22 cellular contexts compared by ENCODE assay signal in the genomic region with DNA sequence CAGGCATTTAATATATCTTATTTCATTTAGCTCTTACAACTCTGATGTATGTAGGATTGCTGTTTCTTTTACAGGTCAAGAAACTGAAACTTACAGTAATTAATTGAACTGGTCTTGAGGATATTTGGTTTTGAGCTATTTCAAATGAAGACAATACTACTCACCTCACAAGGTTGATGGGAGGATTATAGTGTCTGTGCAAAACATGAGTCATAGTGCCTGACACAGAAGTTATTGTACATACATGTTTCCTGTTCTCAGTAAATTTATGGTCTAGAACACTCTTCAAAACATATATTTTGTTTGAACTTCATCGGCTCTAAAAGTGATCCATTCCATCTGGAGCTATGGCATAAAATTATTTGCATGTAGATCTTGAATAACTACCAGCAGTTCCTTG.
A peak's percentile ranks its signal among the peaks of the same experiment; 100 is the strongest.
DNase-seq lines count a peak whose midpoint lies in the region; ATAC-seq and TF ChIP-seq lines count a peak whose summit lies in the region.
"Had no signal": no experiment of that assay in that cellular context is flagged by ENCODE, and none has a peak within 500 bp of the region (broad histone marks: within the 10 kb centered on the region; RNA-seq: fewer than 3 reads in every experiment).

No MANE protein-coding gene starts in this region.

- H3K4me2 ChIP-seq in GM23338, result no peak overlapping the region
- H3K4me2 ChIP-seq in smooth muscle cell, result peak overlapping the region; percentile 17

- H3K36me3 Mint-ChIP-seq in GM23338 (ENCODE audit: low read depth), result peaks cover 8% of the 10 kb centered on the region; the same call in 2 of the 3 replicates
- H3K36me3 Mint-ChIP-seq: activated naive CD4-positive, alpha-beta T cell treated with anti-CD3 and anti-CD28 coated beads, Interleukin-2, amount 10 ng/mL, durations not matched to agents 7 days and 5 days had no signal

- no peak overlapping the region for H3K9ac ChIP-seq in SK-N-MC (ENCODE audit: insufficient read length)
- H3K9ac ChIP-seq in smooth muscle cell (ENCODE audit: low read depth), result no peak overlapping the region

- no peak for DNase-seq in GM23338 (ENCODE audit: low spot score)
- DNase-seq in SK-N-MC (ENCODE audit: low read depth, low spot score), result no peak
- peak; percentile 67 for DNase-seq in epithelial cell of esophagus (ENCODE audit: low read depth)
- no peak for DNase-seq in smooth muscle cell (lab: John Stamatoyannopoulos, UW; ENCODE audit: unreplicated experiment)
- DNase-seq: activated CD4-positive, alpha-beta T cell treated with anti-CD3 and anti-CD28 coated beads, Interleukin-2, amount 50 U/mL, for 48 hours; activated naive CD4-positive, alpha-beta T cell treated with anti-CD3 and anti-CD28 coated beads, Interleukin-2, amount 10 ng/mL, durations not matched to agents 7 days and 5 days; cerebellar nuclear complex; COR-L47; effector memory CD4-positive, alpha-beta T cell; NCI-H1048; NCI-H1930; NCI-H345; OCI-M1; spleen; stimulated activated CD4-positive, alpha-beta T cell treated with anti-CD3 and anti-CD28 coated beads, Interleukin-4, amount 100 ng/mL, for 24 hours; stimulated activated naive CD8-positive, alpha-beta T cell treated with anti-CD3 and anti-CD28 coated beads, Interleukin-15, amount 100 ng/mL, for 72 hours; T-helper 2 cell; trophoblast cell had no signal

- peaks cover 100% of the 10 kb centered on the region for H3K79me2 ChIP-seq in GM23338 (replicated peaks; ENCODE audit: insufficient read depth)
- peaks cover 24% of the 10 kb centered on the region for H3K79me2 ChIP-seq in smooth muscle cell (ENCODE audit: low read depth)

- no peaks in the 10 kb centered on the region for H3K27me3 ChIP-seq in GM23338 (ENCODE audit: insufficient read depth)
- H3K27me3 ChIP-seq in smooth muscle cell (ENCODE audit: low read depth), result no peaks in the 10 kb centered on the region

- peaks cover 1% of the 10 kb centered on the region for H3K27me3 Mint-ChIP-seq in GM23338 (ENCODE audit: insufficient read depth, low read depth, poor library complexity)

- H3K9me2 ChIP-seq in GM23338 (ENCODE audit: insufficient read depth), result 0 out of 2 replicates have a peak, but pooled peaks cover 6% of the 10 kb centered on the region

- H3F3A ChIP-seq in GM23338 (replicated peaks; ENCODE audit: low read depth) (peaks cover 11% of the 10 kb centered on the region), smooth muscle cell (ENCODE audit: low read depth) (peaks cover 18% of the 10 kb centered on the region)

- TF ChIP-seq CTCF in GM23338 (conservative IDR thresholded peaks at IDR 0.05; ENCODE audit: low read depth in 2 of 2) (no peak), epithelial cell of esophagus (IDR thresholded peaks at IDR 0.05; ENCODE audit: insufficient read depth, low read depth, low read length, missing control alignments) (no peak), smooth muscle cell (IDR thresholded peaks at IDR 0.05; ENCODE audit: borderline replicate concordance, insufficient read depth, poor library complexity, severe bottlenecking) (no peak)

- TF ChIP-seq POLR2A in GM18505 (IDR thresholded peaks at IDR 0.05; ENCODE audit: borderline replicate concordance, extremely low read depth, insufficient read depth, insufficient read length), result no peak

- no peak overlapping the region for H3K27ac Mint-ChIP-seq in GM23338
- H3K27ac Mint-ChIP-seq: activated naive CD4-positive, alpha-beta T cell treated with anti-CD3 and anti-CD28 coated beads, Interleukin-2, amount 10 ng/mL, durations not matched to agents 7 days and 5 days had no signal

- ATAC-seq in GM23338 (no peak), GM21786 (IDR thresholded peaks at IDR 0.05; ENCODE audit: unreplicated experiment) (no peak), HG02973 (IDR thresholded peaks at IDR 0.05; ENCODE audit: unreplicated experiment) (no peak), GM18505 (IDR thresholded peaks at IDR 0.05; ENCODE audit: unreplicated experiment) (no peak)
- ATAC-seq: stimulated activated naive CD8-positive, alpha-beta T cell treated with anti-CD3 and anti-CD28 coated beads, Interleukin-15, amount 100 ng/mL, for 72 hours had no signal

- peaks cover 72% of the 10 kb centered on the region for H3K4me1 ChIP-seq in GM23338 (ENCODE audit: insufficient read depth)
- H3K4me1 ChIP-seq in smooth muscle cell (ENCODE audit: low read depth), result peaks cover 38% of the 10 kb centered on the region

- WGBS in smooth muscle cell (ENCODE audit: low lambda C conversion rate), result 59% methylated on average over 1 of the region's 1 CpG

- H3K36me3 ChIP-seq in GM23338 (ENCODE audit: insufficient read depth), result no peaks in the 10 kb centered on the region
- H3K36me3 ChIP-seq in SK-N-MC (ENCODE audit: insufficient read depth, low read length), result no peaks in the 10 kb centered on the region
- H3K36me3 ChIP-seq in smooth muscle cell (ENCODE audit: low read depth), result no peaks in the 10 kb centered on the region
- H3K36me3 ChIP-seq: spleen had no signal

- H3K4me1 Mint-ChIP-seq in GM23338, result peaks cover 69% of the 10 kb centered on the region
- H3K4me1 Mint-ChIP-seq: activated naive CD4-positive, alpha-beta T cell treated with anti-CD3 and anti-CD28 coated beads, Interleukin-2, amount 10 ng/mL, durations not matched to agents 7 days and 5 days; stimulated activated naive CD8-positive, alpha-beta T cell treated with anti-CD3 and anti-CD28 coated beads, Interleukin-15, amount 100 ng/mL, for 72 hours had no signal

- no peak overlapping the region for H3K4me3 Mint-ChIP-seq in GM23338
- H3K4me3 Mint-ChIP-seq: activated naive CD4-positive, alpha-beta T cell treated with anti-CD3 and anti-CD28 coated beads, Interleukin-2, amount 10 ng/mL, durations not matched to agents 7 days and 5 days; stimulated activated naive CD8-positive, alpha-beta T cell treated with anti-CD3 and anti-CD28 coated beads, Interleukin-15, amount 100 ng/mL, for 72 hours had no signal

- H3K27ac ChIP-seq in GM23338 (ENCODE audit: low read depth) (peak overlapping the region; percentile 90; the same call in 1 of the 2 replicates), SK-N-MC (peak overlapping the region; percentile 14; the same call in 1 of the 2 replicates), smooth muscle cell (ENCODE audit: low read depth) (peak overlapping the region; percentile 54)
- H3K27ac ChIP-seq: spleen had no signal

- no peaks in the 10 kb centered on the region for H3K9me3 Mint-ChIP-seq in GM23338
- H3K9me3 Mint-ChIP-seq: activated naive CD4-positive, alpha-beta T cell treated with anti-CD3 and anti-CD28 coated beads, Interleukin-2, amount 10 ng/mL, durations not matched to agents 7 days and 5 days; stimulated activated naive CD8-positive, alpha-beta T cell treated with anti-CD3 and anti-CD28 coated beads, Interleukin-15, amount 100 ng/mL, for 72 hours had no signal

- no peak overlapping the region for H3K4me3 ChIP-seq in GM23338
- H3K4me3 ChIP-seq in SK-N-MC, result no peak overlapping the region
- H3K4me3 ChIP-seq in epithelial cell of esophagus (ENCODE audit: low read length), result no peak overlapping the region
- no peak overlapping the region for H3K4me3 ChIP-seq in smooth muscle cell
- H3K4me3 ChIP-seq: lung, spleen had no signal

- H3K9me3 ChIP-seq in SK-N-MC (ENCODE audit: low read depth, low read length) (no peaks in the 10 kb centered on the region), smooth muscle cell (replicated peaks; ENCODE audit: low read depth) (no peaks in the 10 kb centered on the region)
- H3K9me3 ChIP-seq: spleen had no signal

- H2AFZ ChIP-seq in GM23338 (no peak overlapping the region), smooth muscle cell (ENCODE audit: low read depth) (no peak overlapping the region)

- H4K20me1 ChIP-seq in GM23338 (replicated peaks; ENCODE audit: insufficient read depth) (peaks cover 83% of the 10 kb centered on the region), smooth muscle cell (ENCODE audit: low read depth) (no peaks in the 10 kb centered on the region)

Comparison
In these comparisons a context has a peak if more than half of its experiments do, and no peak if none do; other contexts are left out.
1. H3K27ac ChIP-seq: peak in every context shown above with its lines; median percentile 90 in GM23338; 54 in smooth muscle cell; 14 in SK-N-MC.